In genomic region chr10:31273789-31274188, GRCh38 we compare ENCODE assay signal across 32 cellular contexts.
"Had no signal": no experiment of that assay in that cellular context is flagged by ENCODE, and none has a peak within 500 bp of the region (broad histone marks: within the 10 kb centered on the region; RNA-seq: fewer than 3 reads in every experiment).

No MANE protein-coding gene starts in this region.

- H3K27me3 ChIP-seq: brain microvascular endothelial cell, dorsolateral prefrontal cortex, esophagus muscularis mucosa, gastrocnemius medialis, heart right ventricle had no signal

- H3K36me3 ChIP-seq: brain microvascular endothelial cell, esophagus muscularis mucosa, gastrocnemius medialis, heart right ventricle, WERI-Rb-1 had no signal

- DNase-seq: activated B cell treated with CpG ODN at 0.5 μM for 24 hours; activated CD4-positive, alpha-beta T cell treated with anti-CD3 and anti-CD28 coated beads for 48 hours; activated CD4-positive, alpha-beta T cell treated with anti-CD3 and anti-CD28 coated beads, Interleukin-2, amount 50 U/mL, for 1 hour; activated CD4-positive, alpha-beta T cell treated with anti-CD3 and anti-CD28 coated beads, Interleukin-2, amount 50 U/mL, for 48 hours; activated CD8-positive, alpha-beta memory T cell treated with anti-CD3 and anti-CD28 coated beads for 24 hours; activated effector memory CD4-positive, alpha-beta T cell treated with anti-CD3 and anti-CD28 coated beads, Interleukin-2, amount 50 U/mL, for 16 hours; activated naive CD4-positive, alpha-beta T cell treated with anti-CD3 and anti-CD28 coated beads for 36 hours; activated naive CD8-positive, alpha-beta T cell treated with anti-CD3 and anti-CD28 coated beads, Interleukin-2, amount 10 ng/mL, durations not matched to agents 7 days and 5 days; activated T-cell treated with anti-CD3 and anti-CD28 coated beads, Interleukin-2, amount 50 U/mL, for 4 hours; amniotic stem cell; anterior cingulate cortex; brain microvascular endothelial cell; dorsolateral prefrontal cortex; effector memory CD4-positive, alpha-beta T cell; endodermal cell; erythroblast; foreskin keratinocyte; gastrocnemius medialis; heart right ventricle; T-helper 1 cell; T-helper 17 cell; T1000; WERI-Rb-1 had no signal

- H3K4me3 ChIP-seq: coronary artery, dorsolateral prefrontal cortex, esophagus muscularis mucosa, gastrocnemius medialis, heart right ventricle had no signal

- H3K4me1 Mint-ChIP-seq: activated B cell treated with CpG ODN at 0.5 μM for 24 hours; activated naive CD8-positive, alpha-beta T cell treated with anti-CD3 and anti-CD28 coated beads, Interleukin-2, amount 10 ng/mL, durations not matched to agents 7 days and 5 days; central memory CD8-positive, alpha-beta T cell; endodermal cell; T-helper 17 cell had no signal

- H3K9me3 ChIP-seq: esophagus muscularis mucosa, gastrocnemius medialis had no signal

- H3K4me1 ChIP-seq: esophagus muscularis mucosa, foreskin keratinocyte had no signal

- ATAC-seq: activated CD4-positive, CD25-positive, alpha-beta regulatory T cell treated with anti-CD3 and anti-CD28 coated beads, Interleukin-2, amount 50 U/mL, for 24 hours; activated CD8-positive, alpha-beta T cell treated with anti-CD3 and anti-CD28 coated beads for 36 hours; activated T-cell treated with anti-CD3 and anti-CD28 coated beads, Interleukin-2, amount 50 U/mL, for 4 hours; foreskin keratinocyte; gastrocnemius medialis; heart right ventricle; T-helper 17 cell had no signal

- H3K27me3 Mint-ChIP-seq: activated B cell treated with CpG ODN at 0.5 μM for 24 hours; activated CD8-positive, alpha-beta T cell treated with anti-CD3 and anti-CD28 coated beads for 36 hours; activated naive CD4-positive, alpha-beta T cell treated with anti-CD3 and anti-CD28 coated beads, Interleukin-2, amount 50 U/mL, for 24 hours; activated naive CD8-positive, alpha-beta T cell treated with anti-CD3 and anti-CD28 coated beads, Interleukin-2, amount 10 ng/mL, durations not matched to agents 7 days and 5 days; dendritic cell treated with granulocyte-macrophage colony-stimulating factor and Interleukin-4, amounts not matched to agents 40 ng/mL and 50 ng/mL, for 4 days had no signal

- H3K27ac ChIP-seq: brain microvascular endothelial cell, coronary artery, dorsolateral prefrontal cortex, esophagus muscularis mucosa, foreskin keratinocyte, heart right ventricle, WERI-Rb-1 had no signal

- H3K4me3 Mint-ChIP-seq: activated B cell treated with CpG ODN at 0.5 μM for 24 hours; activated CD8-positive, alpha-beta T cell treated with anti-CD3 and anti-CD28 coated beads for 36 hours; activated naive CD4-positive, alpha-beta T cell treated with anti-CD3 and anti-CD28 coated beads for 36 hours; activated naive CD4-positive, alpha-beta T cell treated with anti-CD3 and anti-CD28 coated beads, Interleukin-2, amount 50 U/mL, for 24 hours; activated naive CD8-positive, alpha-beta T cell treated with anti-CD3 and anti-CD28 coated beads, Interleukin-2, amount 10 ng/mL, durations not matched to agents 7 days and 5 days; activated T-cell treated with anti-CD3 and anti-CD28 coated beads, Interleukin-2, amount 50 U/mL, for 4 hours; central memory CD8-positive, alpha-beta T cell; dendritic cell treated with granulocyte-macrophage colony-stimulating factor and Interleukin-4, amounts not matched to agents 40 ng/mL and 50 ng/mL, for 4 days; endodermal cell; T-helper 17 cell; T-helper 2 cell treated with Interferon-gamma antibody and Interleukin-4, amounts not matched to agents 5 μg/mL and 100 μg/mL, for 36 hours had no signal

- H3K27ac Mint-ChIP-seq: activated B cell treated with CpG ODN at 0.5 μM for 24 hours; activated CD8-positive, alpha-beta T cell treated with anti-CD3 and anti-CD28 coated beads for 36 hours; activated naive CD4-positive, alpha-beta T cell treated with anti-CD3 and anti-CD28 coated beads for 36 hours; activated naive CD4-positive, alpha-beta T cell treated with anti-CD3 and anti-CD28 coated beads, Interleukin-2, amount 50 U/mL, for 24 hours; activated naive CD8-positive, alpha-beta T cell treated with anti-CD3 and anti-CD28 coated beads, Interleukin-2, amount 10 ng/mL, durations not matched to agents 7 days and 5 days; activated T-helper 2 cell treated with anti-CD3 and anti-CD28 coated beads, Interferon-gamma antibody, Interleukin-2, Interleukin-4, amounts not matched to agents 10 μg/mL and 5 μg/mL and 100 μg/mL, durations not matched to agents 14 hours and 24 hours and 36 hours; dendritic cell treated with granulocyte-macrophage colony-stimulating factor and Interleukin-4, amounts not matched to agents 40 ng/mL and 50 ng/mL, for 4 days; endodermal cell; T-helper 17 cell; T-helper 2 cell treated with Interferon-gamma antibody and Interleukin-4, amounts not matched to agents 5 μg/mL and 100 μg/mL, for 36 hours had no signal
